ENCODE assay signal across 13 cellular contexts in genomic region chr4:122775987-122776836, GRCh38. TPM values are rescaled to one million over a fixed set of nuclear protein-coding genes. Genes with fewer than 3 reads are reported as not detected.
DNase-seq lines count a peak whose midpoint lies in the region; ATAC-seq, FAIRE-seq and TF ChIP-seq lines count a peak whose summit lies in the region.
"Had no signal": no experiment of that assay in that cellular context is flagged by ENCODE, and none has a peak within 500 bp of the region (broad histone marks: within the 10 kb centered on the region; RNA-seq: fewer than 3 reads in every experiment).

No MANE protein-coding gene starts in this region.

- H2AFZ ChIP-seq in OCI-LY7 (ENCODE audit: low read length), result no peak overlapping the region

- no peaks in the 10 kb centered on the region for H3K4me1 Mint-ChIP-seq in activated T-helper 17 cell treated with anti-CD3 and anti-CD28 coated beads, Interleukin-2, amount 50 U/mL, for 72 hours
- H3K4me1 Mint-ChIP-seq: naive thymus-derived CD8-positive, alpha-beta T cell had no signal

- no peaks in the 10 kb centered on the region for H3K27me3 Mint-ChIP-seq in activated T-helper 17 cell treated with anti-CD3 and anti-CD28 coated beads, Interleukin-2, amount 50 U/mL, for 72 hours

- CTCF ChIA-PET in OCI-LY7 (lab: Charles Lee; ENCODE audit: unreplicated experiment), result no interaction called here

- no peaks in the 10 kb centered on the region for H3K9me3 Mint-ChIP-seq in activated T-helper 17 cell treated with anti-CD3 and anti-CD28 coated beads, Interleukin-2, amount 50 U/mL, for 72 hours
- H3K9me3 Mint-ChIP-seq: naive thymus-derived CD8-positive, alpha-beta T cell had no signal

- H3K79me2 ChIP-seq in OCI-LY7 (ENCODE audit: insufficient read depth, low read depth, low read length), result no peaks in the 10 kb centered on the region

- no peaks in the 10 kb centered on the region for H3K9me2 ChIP-seq in OCI-LY7 (ENCODE audit: insufficient read depth, low read length)

- no peaks in the 10 kb centered on the region for H3K36me3 ChIP-seq in OCI-LY7 (ENCODE audit: insufficient read depth, low read length)
- H3K36me3 ChIP-seq: upper lobe of right lung had no signal

- no peaks in the 10 kb centered on the region for H3K4me1 ChIP-seq in OCI-LY7 (ENCODE audit: insufficient read depth, low read length, poor library complexity, severe bottlenecking)
- H3K4me1 ChIP-seq: upper lobe of right lung had no signal

- no peak overlapping the region for H3K4me3 ChIP-seq in OCI-LY7 (ENCODE audit: low read depth, low read length, poor library complexity, severe bottlenecking)
- H3K4me3 ChIP-seq: upper lobe of right lung had no signal

- DNase-seq in COR-L47 (lab: John Stamatoyannopoulos, UW) (peak; percentile 18), HTR-8/SVneo (ENCODE audit: insufficient read length, low spot score) (no peak), left kidney (ENCODE audit: low read depth, low spot score) (peak; percentile 32), glomerular visceral epithelial cell (ENCODE audit: extremely low spot score) (no peak), islet precursor cell (no peak), OCI-LY7 (ENCODE audit: low spot score) (no peak)
- DNase-seq: activated naive CD4-positive, alpha-beta T cell treated with Interleukin-2 at 50 U/mL for 16 hours; DMS79; naive thymus-derived CD8-positive, alpha-beta T cell; SHP77; upper lobe of right lung had no signal

- ATAC-seq in activated T-helper 17 cell treated with anti-CD3 and anti-CD28 coated beads, Interleukin-2, amount 50 U/mL, for 72 hours (replicated peaks), result no peak
- ATAC-seq in HG03039 (IDR thresholded peaks at IDR 0.05; ENCODE audit: unreplicated experiment), result no peak
- ATAC-seq: naive thymus-derived CD8-positive, alpha-beta T cell; upper lobe of right lung had no signal

- no peaks in the 10 kb centered on the region for H3K36me3 Mint-ChIP-seq in activated T-helper 17 cell treated with anti-CD3 and anti-CD28 coated beads, Interleukin-2, amount 50 U/mL, for 72 hours (ENCODE audit: low read depth)
- H3K36me3 Mint-ChIP-seq: naive thymus-derived CD8-positive, alpha-beta T cell had no signal

- H3K4me2 ChIP-seq in OCI-LY7 (ENCODE audit: low read length), result no peak overlapping the region

- no peaks in the 10 kb centered on the region for H3K9me3 ChIP-seq in OCI-LY7 (ENCODE audit: low read length)
- H3K9me3 ChIP-seq: upper lobe of right lung had no signal

- no peak overlapping the region for H3K27ac ChIP-seq in OCI-LY7 (ENCODE audit: low read depth, low read length, poor library complexity, severe bottlenecking)
- H3K27ac ChIP-seq: upper lobe of right lung had no signal

- H3K27ac Mint-ChIP-seq in activated T-helper 17 cell treated with anti-CD3 and anti-CD28 coated beads, Interleukin-2, amount 50 U/mL, for 72 hours, result peak overlapping the region; percentile 12
- H3K27ac Mint-ChIP-seq: naive thymus-derived CD8-positive, alpha-beta T cell had no signal

- no peak for TF ChIP-seq CTCF in OCI-LY7 (conservative IDR thresholded peaks at IDR 0.05; ENCODE audit: low read length)

- POLR2A ChIA-PET in OCI-LY7 (lab: Charles Lee), result interaction anchor here (0.6 to 1.1 kb wide), 5 partner anchors 10 to 242 kb away, joined by 3 read pairs; no protein-coding TSS in a partner anchor

- H3K4me3 Mint-ChIP-seq in activated T-helper 17 cell treated with anti-CD3 and anti-CD28 coated beads, Interleukin-2, amount 50 U/mL, for 72 hours, result no peak overlapping the region
- H3K4me3 Mint-ChIP-seq: naive thymus-derived CD8-positive, alpha-beta T cell had no signal

- BruUV-seq in OCI-LY7 (replicated peaks; lab: Mats Ljungman, UMichigan), result no TSS peak

- intact Hi-C loops in OCI-LY7 (cut with micrococcal nuclease; ENCODE audit: unreplicated experiment), result no loop called here

- FAIRE-seq in HTR-8/SVneo (lab: Jason Lieb, UNC), result peak; percentile 55

- no peaks in the 10 kb centered on the region for H4K20me1 ChIP-seq in OCI-LY7 (ENCODE audit: insufficient read depth, low read length)

RNA-seq across cellular contexts. Expression of gene BBS12, which starts 43.7 kb away (rescaled TPM):
- 1 to 10 TPM; 1.6 to 2.2 TPM for total RNA-seq in activated T-helper 17 cell treated with anti-CD3 and anti-CD28 coated beads, Interleukin-2, amount 50 U/mL, for 72 hours
- 1.7 and 1.8 TPM in 2 replicates for total RNA-seq in OCI-LY7 (2014; rRNA removed; shearing (Covaris generic))
- total RNA-seq in OCI-LY7 (2022), result 1.9 and 3.2 TPM in 2 replicates

RNA-seq across cellular contexts. Expression of gene FGF2, which starts 50.4 kb away (rescaled TPM):
- under 1 TPM; 0.11 to 0.32 TPM for total RNA-seq in activated T-helper 17 cell treated with anti-CD3 and anti-CD28 coated beads, Interleukin-2, amount 50 U/mL, for 72 hours
- not detected in 2 replicates for total RNA-seq in OCI-LY7 (2014; rRNA removed; shearing (Covaris generic))
- 0.53 and 0.85 TPM in 2 replicates for total RNA-seq in OCI-LY7 (2022)
- total RNA-seq: naive thymus-derived CD8-positive, alpha-beta T cell had no signal

Comparison
In these comparisons a context has a peak if more than half of its experiments do, and no peak if none do; other contexts are left out.
1. DNase-seq: peak in COR-L47 (single experiment) and left kidney (single experiment); none in HTR-8/SVneo (single experiment), glomerular visceral epithelial cell (single experiment), islet precursor cell (single experiment) and OCI-LY7 (single experiment).